Comparison of ENCODE assay signal across 31 cellular contexts in the genomic region with DNA sequence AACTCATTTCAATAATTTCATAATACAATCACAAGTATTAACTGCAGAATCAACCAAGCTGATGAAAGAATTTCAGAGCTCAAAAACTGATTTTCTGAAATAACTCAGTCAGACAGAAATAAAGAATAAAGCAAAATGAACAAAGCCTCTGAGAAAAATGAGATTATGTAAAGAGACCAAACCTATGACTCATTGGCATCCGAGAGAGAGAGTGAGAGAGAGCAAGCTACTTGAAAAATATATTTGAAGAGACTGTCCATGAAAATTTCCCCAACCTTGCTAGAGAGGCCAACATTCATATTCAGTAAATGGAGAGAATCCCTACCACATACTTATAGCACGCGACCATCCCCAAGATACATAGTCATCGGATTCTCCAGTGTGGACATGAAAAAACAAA.
"Had no signal": no experiment of that assay in that cellular context is flagged by ENCODE, and none has a peak within 500 bp of the region (broad histone marks: within the 10 kb centered on the region; RNA-seq: fewer than 3 reads in every experiment).

No MANE protein-coding gene starts in this region.

- H3K4me1 ChIP-seq: adrenal gland, body of pancreas, SJCRH30 had no signal

- DNase-seq: activated CD4-positive, alpha-beta memory T cell treated with anti-CD3 and anti-CD28 coated beads, Interleukin-2, amount 10 ng/mL, durations not matched to agents 7 days and 5 days; activated CD4-positive, alpha-beta T cell treated with anti-CD3 and anti-CD28 coated beads for 36 hours; activated CD4-positive, alpha-beta T cell treated with anti-CD3 and anti-CD28 coated beads, Interleukin-2, amount 50 U/mL, for 1 hour; activated CD4-positive, CD25-positive, alpha-beta regulatory T cell; activated gamma-delta T cell; activated naive CD4-positive, alpha-beta T cell treated with anti-CD3 and anti-CD28 coated beads for 36 hours; activated naive CD8-positive, alpha-beta T cell treated with anti-CD3 and anti-CD28 coated beads for 36 hours; activated T-cell treated with anti-CD3 and anti-CD28 coated beads for 4 hours; activated T-cell treated with anti-CD3 and anti-CD28 coated beads, Interleukin-2, amount 50 U/mL, for 48 hours; adrenal gland; anterior cingulate cortex; body of pancreas; MV-4-11; NCI-H1092 treated with DMSO at 0.1 percent for 48 hours; NCI-H1417 treated with DMSO at 0.1 percent for 48 hours; NCI-H1694; NCI-H2029; NCI-H2107; NCI-H2171 treated with DMSO at 0.1 percent for 48 hours; NCI-H510A treated with DMSO at 0.1 percent for 48 hours; NCI-H69; NK-92 treated with Interleukin-12 subunit alpha and Interleukin-12 subunit beta, amount 100 ng/mL, for 24 hours; OCI-M1; RPMI8226; SJCRH30; T1000 had no signal

- H3K27ac ChIP-seq: adrenal gland, body of pancreas, KMS-11, SJCRH30 had no signal

- H3K36me3 ChIP-seq: adrenal gland, SJCRH30 had no signal

- ATAC-seq: activated CD4-positive, alpha-beta T cell treated with anti-CD3 and anti-CD28 coated beads for 36 hours; activated T-helper 17 cell treated with anti-CD3 and anti-CD28 coated beads, Interleukin-2, amount 50 U/mL, for 72 hours; body of pancreas; Panc1; Right ventricle myocardium inferior had no signal

- H3K9me3 ChIP-seq: adrenal gland, body of pancreas had no signal

- H3K27me3 ChIP-seq: adrenal gland, body of pancreas, SJCRH30 had no signal

- H3K9ac ChIP-seq: KMS-11 had no signal

- H3K4me2 ChIP-seq: KMS-11 had no signal

- H3K27ac Mint-ChIP-seq: activated CD4-positive, alpha-beta memory T cell treated with anti-CD3 and anti-CD28 coated beads, Interleukin-2, amount 10 ng/mL, durations not matched to agents 7 days and 5 days; activated CD4-positive, alpha-beta T cell treated with anti-CD3 and anti-CD28 coated beads for 36 hours; activated naive CD4-positive, alpha-beta T cell treated with anti-CD3 and anti-CD28 coated beads for 36 hours; activated naive CD8-positive, alpha-beta T cell treated with anti-CD3 and anti-CD28 coated beads for 36 hours; activated T-helper 17 cell treated with anti-CD3 and anti-CD28 coated beads, Interleukin-2, amount 50 U/mL, for 72 hours; T-helper 1 cell treated with Interleukin-12 subunit alpha and Interleukin-12 subunit beta and Interleukin-4 antibody, amounts not matched to agents 30 μg/mL and 1 μg/mL, for 36 hours had no signal

- H3K36me3 Mint-ChIP-seq: activated naive CD8-positive, alpha-beta T cell treated with anti-CD3 and anti-CD28 coated beads for 36 hours had no signal

- H3K4me3 ChIP-seq: adrenal gland, body of pancreas, SJCRH30 had no signal
